In genomic region chr14:98984027-98984718, GRCh38 we compare ENCODE assay signal across 19 cellular contexts.
DNase-seq lines count a peak whose midpoint lies in the region; ATAC-seq and TF ChIP-seq lines count a peak whose summit lies in the region.
"Had no signal": no experiment of that assay in that cellular context is flagged by ENCODE, and none has a peak within 500 bp of the region (broad histone marks: within the 10 kb centered on the region; RNA-seq: fewer than 3 reads in every experiment).

No MANE protein-coding gene starts in this region.

- H3K4me1 ChIP-seq in BLaER1 treated with 17β-estradiol and CSF1 and Interleukin-3, amounts not matched to agents 10 nM and 100 nM, result peaks cover 4 to 10% (median 6%) of the 10 kb centered on the region in 10 experiments; a peak in 10 of 20 replicates
- H3K4me1 ChIP-seq in CD8-positive, alpha-beta T cell (ENCODE audit: insufficient read depth, low read length), result peaks cover 31% of the 10 kb centered on the region
- H3K4me1 ChIP-seq in mesendoderm (ENCODE audit: control insufficient read depth, low read depth, low read length) (peaks cover 10% of the 10 kb centered on the region), gastrocnemius medialis (no peaks in the 10 kb centered on the region)
- H3K4me1 ChIP-seq: heart left ventricle, left lung, SJSA1, upper lobe of left lung had no signal

- no peak overlapping the region for H2BK5ac ChIP-seq in mesendoderm (ENCODE audit: low read length)

- H2BK15ac ChIP-seq in mesendoderm (replicated peaks; ENCODE audit: low read depth), result no peak overlapping the region

- H3K79me1 ChIP-seq in mesendoderm (ENCODE audit: low read length), result no peaks in the 10 kb centered on the region

- H3K27me3 Mint-ChIP-seq in CD8-positive, alpha-beta T cell (ENCODE audit: low read depth), result no peaks in the 10 kb centered on the region
- no peaks in the 10 kb centered on the region for H3K27me3 Mint-ChIP-seq in activated T-helper 17 cell treated with anti-CD3 and anti-CD28 coated beads, Interleukin-2, amount 50 U/mL, for 72 hours

- peak overlapping the region; percentile 21 for H3K18ac ChIP-seq in mesendoderm (ENCODE audit: low read length)

- no peaks in the 10 kb centered on the region for H3K27me3 ChIP-seq in BLaER1 treated with 17β-estradiol and CSF1 and Interleukin-3, amounts not matched to agents 10 nM and 100 nM
- no peaks in the 10 kb centered on the region for H3K27me3 ChIP-seq in CD8-positive, alpha-beta T cell (ENCODE audit: insufficient read depth, low read length)
- H3K27me3 ChIP-seq in mesendoderm (ENCODE audit: insufficient read depth, low read length, poor library complexity), result no peaks in the 10 kb centered on the region
- no peaks in the 10 kb centered on the region for H3K27me3 ChIP-seq in gastrocnemius medialis
- H3K27me3 ChIP-seq: left lung, SJSA1, upper lobe of left lung had no signal

- no peak overlapping the region for H3K4ac ChIP-seq in mesendoderm (ENCODE audit: low read depth, low read length)

- peaks cover 0 to 7% (median 0%) of the 10 kb centered on the region in 11 experiments; a peak in 5 of 22 replicates for H3K9me3 ChIP-seq in BLaER1 treated with 17β-estradiol and CSF1 and Interleukin-3, amounts not matched to agents 10 nM and 100 nM (replicated peaks in 1 of 11)
- H3K9me3 ChIP-seq in CD8-positive, alpha-beta T cell (ENCODE audit: low read length), result no peaks in the 10 kb centered on the region
- H3K9me3 ChIP-seq in gastrocnemius medialis, result no peaks in the 10 kb centered on the region
- H3K9me3 ChIP-seq: SJSA1, upper lobe of left lung had no signal

- no peak overlapping the region for H3K23ac ChIP-seq in mesendoderm (ENCODE audit: low read length)

- TF ChIP-seq CTCF in CD8-positive, alpha-beta T cell (IDR thresholded peaks at IDR 0.05), result no peak
- no peak for TF ChIP-seq CTCF in gastrocnemius medialis (IDR thresholded peaks at IDR 0.05 in 4 of 5, conservative IDR thresholded peaks at IDR 0.05 in 1 of 5)

- WGBS in mesendoderm (ENCODE audit: extremely low coverage, insufficient coverage, low lambda C conversion rate), result no CpG with 5 or more reads among the region's 11 CpGs

- H3K4me1 Mint-ChIP-seq in CD8-positive, alpha-beta T cell (ENCODE audit: low read depth), result peaks cover 40% of the 10 kb centered on the region
- H3K4me1 Mint-ChIP-seq in activated T-helper 17 cell treated with anti-CD3 and anti-CD28 coated beads, Interleukin-2, amount 50 U/mL, for 72 hours, result peaks cover 31% of the 10 kb centered on the region

- no peak for ATAC-seq in CD8-positive, alpha-beta T cell
- peak; percentile 31 for ATAC-seq in activated T-helper 17 cell treated with anti-CD3 and anti-CD28 coated beads, Interleukin-2, amount 50 U/mL, for 72 hours (replicated peaks)
- ATAC-seq in gastrocnemius medialis, result no peak
- ATAC-seq: heart left ventricle, left lung had no signal

- H3K4me3 ChIP-seq in BLaER1 treated with 17β-estradiol and CSF1 and Interleukin-3, amounts not matched to agents 10 nM and 100 nM, result no peak overlapping the region
- H3K4me3 ChIP-seq in CD8-positive, alpha-beta T cell (ENCODE audit: low read depth, low read length), result no peak overlapping the region
- H3K4me3 ChIP-seq in mesendoderm (ENCODE audit: low read length) (no peak overlapping the region), gastrocnemius medialis (no peak overlapping the region)
- H3K4me3 ChIP-seq: heart left ventricle, left lung, SJSA1, skin epidermis, upper lobe of left lung had no signal

- no peaks in the 10 kb centered on the region for H3K9me3 Mint-ChIP-seq in CD8-positive, alpha-beta T cell
- H3K9me3 Mint-ChIP-seq in activated T-helper 17 cell treated with anti-CD3 and anti-CD28 coated beads, Interleukin-2, amount 50 U/mL, for 72 hours, result no peaks in the 10 kb centered on the region

- no peak overlapping the region for H4K8ac ChIP-seq in mesendoderm (ENCODE audit: low read depth, low read length)

- H2AK5ac ChIP-seq in mesendoderm (ENCODE audit: low read length), result no peak overlapping the region

- no peak overlapping the region; a peak in 1 of 22 replicates for H3K27ac ChIP-seq in BLaER1 treated with 17β-estradiol and CSF1 and Interleukin-3, amounts not matched to agents 10 nM and 100 nM
- no peak overlapping the region for H3K27ac ChIP-seq in CD8-positive, alpha-beta T cell (ENCODE audit: low read depth, low read length)
- no peak overlapping the region for H3K27ac ChIP-seq in mesendoderm (ENCODE audit: low read depth, low read length)
- no peak overlapping the region for H3K27ac ChIP-seq in gastrocnemius medialis
- H3K27ac ChIP-seq: left lung, SJSA1, upper lobe of left lung had no signal

- DNase-seq in CD8-positive, alpha-beta T cell, result no peak
- DNase-seq in mesendoderm, result peak; percentile 40
- no peak for DNase-seq in gastrocnemius medialis
- no peak for DNase-seq in NCI-H446 (lab: John Stamatoyannopoulos, UW)
- no peak for DNase-seq in cerebellar nuclear complex (lab: John Stamatoyannopoulos, UW)
- DNase-seq in HCEC 1CT, result no peak
- DNase-seq: COR-L47, DMS79 treated with DMSO at 0.1 percent for 48 hours, heart left ventricle, KBM-7, left lung, NCI-H2029, NCI-H510A had no signal

- POLR2A ChIA-PET in CD8-positive, alpha-beta T cell (lab: Charles Lee), result interaction anchor here (0.7 to 1.8 kb wide), 7 partner anchors 10 to 844 kb away, joined by 3 to 11 read pairs (median 3); no protein-coding TSS in a partner anchor

- TF ChIP-seq POLR2A in gastrocnemius medialis (IDR thresholded peaks at IDR 0.05), result no peak

- H3K27ac Mint-ChIP-seq in CD8-positive, alpha-beta T cell, result peak overlapping the region; percentile 94
- H3K27ac Mint-ChIP-seq in activated T-helper 17 cell treated with anti-CD3 and anti-CD28 coated beads, Interleukin-2, amount 50 U/mL, for 72 hours, result peak overlapping the region; percentile 95

- H3K36me3 ChIP-seq in BLaER1 treated with 17β-estradiol and CSF1 and Interleukin-3, amounts not matched to agents 10 nM and 100 nM, result no peaks in the 10 kb centered on the region
- no peaks in the 10 kb centered on the region for H3K36me3 ChIP-seq in CD8-positive, alpha-beta T cell (ENCODE audit: insufficient read depth, low read length)
- H3K36me3 ChIP-seq in mesendoderm (ENCODE audit: control insufficient read depth, insufficient read depth, low read length) (no peaks in the 10 kb centered on the region), gastrocnemius medialis (no peaks in the 10 kb centered on the region)
- H3K36me3 ChIP-seq: heart left ventricle, left lung, SJSA1, upper lobe of left lung had no signal

- no peaks in the 10 kb centered on the region for H4K20me1 ChIP-seq in BLaER1 treated with 17β-estradiol and CSF1 and Interleukin-3, amounts not matched to agents 10 nM and 100 nM

- no peaks in the 10 kb centered on the region for H3K79me2 ChIP-seq in mesendoderm (ENCODE audit: control insufficient read depth, insufficient read depth, low read length)

- peak overlapping the region; percentile 22 for H3K56ac ChIP-seq in mesendoderm (ENCODE audit: low read length)

- peak overlapping the region in 8 of 11 experiments; percentile 12 to 57 (median 37); a peak in 12 of 22 replicates for H3K4me2 ChIP-seq in BLaER1 treated with 17β-estradiol and CSF1 and Interleukin-3, amounts not matched to agents 10 nM and 100 nM
- H3K4me2 ChIP-seq in mesendoderm (ENCODE audit: low read length), result no peak overlapping the region

- H3K36me3 Mint-ChIP-seq in CD8-positive, alpha-beta T cell, result no peaks in the 10 kb centered on the region
- no peaks in the 10 kb centered on the region for H3K36me3 Mint-ChIP-seq in activated T-helper 17 cell treated with anti-CD3 and anti-CD28 coated beads, Interleukin-2, amount 50 U/mL, for 72 hours (ENCODE audit: low read depth)
- H3K36me3 Mint-ChIP-seq: brain had no signal

- in situ Hi-C loops in gastrocnemius medialis (cut with MboI; ENCODE audit: low sequenced_read_pairs in 4 of 4), result no loop called here

- H2BK120ac ChIP-seq in mesendoderm (ENCODE audit: low read depth, low read length), result no peak overlapping the region

- peak overlapping the region; percentile 80 for H3K4me3 Mint-ChIP-seq in CD8-positive, alpha-beta T cell
- H3K4me3 Mint-ChIP-seq in activated T-helper 17 cell treated with anti-CD3 and anti-CD28 coated beads, Interleukin-2, amount 50 U/mL, for 72 hours, result peak overlapping the region; percentile 80
- H3K4me3 Mint-ChIP-seq: brain had no signal

- no peak overlapping the region for H4K5ac ChIP-seq in mesendoderm (ENCODE audit: low read length)

- intact Hi-C loops in CD8-positive, alpha-beta T cell (cut with DNase I, micrococcal nuclease), result loop anchor here (5.0 kb wide), 3 partner anchors 52 to 288 kb away; partner anchors contain the start of gene BCL11B (in 1 of the 2)
- intact Hi-C loops in gastrocnemius medialis (cut with DNase I; ENCODE audit: low total_unique reads), result no loop called here

- CTCF ChIA-PET in CD8-positive, alpha-beta T cell (lab: Charles Lee), result interaction anchor here (1.0 to 1.1 kb wide), 3 partner anchors 72 to 844 kb away, joined by 3 to 7 read pairs (median 4); no protein-coding TSS in a partner anchor

- no peak overlapping the region for H3K9ac ChIP-seq in BLaER1 treated with 17β-estradiol and CSF1 and Interleukin-3, amounts not matched to agents 10 nM and 100 nM
- H3K9ac ChIP-seq in mesendoderm (ENCODE audit: low read length), result no peak overlapping the region
